Comparison of ENCODE assay signal across 1 cellular context in genomic region chr11:100863080-100863581, GRCh38.
TF ChIP-seq lines count a peak whose summit lies in the region.

No MANE protein-coding gene starts in this region.

TF ChIP-seq in K562, 482 proteins besides CTCF, POLR2A, EP300 and RAD21 (continued from another document and continues in another):
- TF ChIP-seq NKRF (IDR thresholded peaks at IDR 0.05; ENCODE audit: borderline replicate concordance), result no peak
- TF ChIP-seq C11orf30 (IDR thresholded peaks at IDR 0.05; ENCODE audit: low read depth), result peak; percentile 96
- TF ChIP-seq KAT2B (IDR thresholded peaks at IDR 0.05; ENCODE audit: low read depth, low read length), result no peak
- no peak for TF ChIP-seq ZC3H11A (IDR thresholded peaks at IDR 0.05; ENCODE audit: low read depth, low read length)
- TF ChIP-seq FOXP1 (CRISPR knock-in tag; IDR thresholded peaks at IDR 0.05), result no peak
- no peak for TF ChIP-seq SMARCB1 (IDR thresholded peaks at IDR 0.05; ENCODE audit: insufficient read length, low read depth)
- TF ChIP-seq MIER1 (IDR thresholded peaks at IDR 0.05; ENCODE audit: low read depth), result no peak
- TF ChIP-seq RFX5 (IDR thresholded peaks at IDR 0.05; ENCODE audit: low read depth, low read length), result no peak
- peak; percentile 65; the same call in 1 of the 2 replicates for TF ChIP-seq SMARCC2 (IDR thresholded peaks at IDR 0.05; ENCODE audit: low read depth)
- peak; percentile 80 to 90; a peak in 3 of 4 replicates for TF ChIP-seq TRIM24 (IDR thresholded peaks at IDR 0.05)
- TF ChIP-seq ZNF253 (CRISPR knock-in tag; conservative IDR thresholded peaks at IDR 0.05), result no peak
- no peak; the same call in 1 of the 2 replicates for TF ChIP-seq DMBX1 (CRISPR knock-in tag; IDR thresholded peaks at IDR 0.05; ENCODE audit: borderline replicate concordance)
- TF ChIP-seq FOS (IDR thresholded peaks at IDR 0.05; ENCODE audit: extremely low read depth, insufficient read length), result no peak
- no peak for TF ChIP-seq BCL6 (CRISPR knock-in tag; IDR thresholded peaks at IDR 0.05)
- no peak for TF ChIP-seq ZNF511 (CRISPR knock-in tag; IDR thresholded peaks at IDR 0.05)
- no peak for TF ChIP-seq ZBTB34 (CRISPR knock-in tag; IDR thresholded peaks at IDR 0.05)
- no peak for TF ChIP-seq ESRRB (CRISPR knock-in tag; IDR thresholded peaks at IDR 0.05; ENCODE audit: borderline replicate concordance)
- no peak for TF ChIP-seq CBX1 (IDR thresholded peaks at IDR 0.05; ENCODE audit: low read depth)
- no peak for TF ChIP-seq MBD1 (CRISPR knock-in tag; IDR thresholded peaks at IDR 0.05)
- no peak for TF ChIP-seq TSHZ1 (CRISPR knock-in tag; IDR thresholded peaks at IDR 0.05)
- TF ChIP-seq ZBTB5 (IDR thresholded peaks at IDR 0.05), result no peak
- no peak for TF ChIP-seq BRF1 (IDR thresholded peaks at IDR 0.05; ENCODE audit: borderline replicate concordance, extremely low read depth, insufficient read length)
- no peak for TF ChIP-seq SNAPC5 (CRISPR knock-in tag; IDR thresholded peaks at IDR 0.05)
- peak; percentile 47 for TF ChIP-seq CXXC5 (CRISPR knock-in tag; IDR thresholded peaks at IDR 0.05)
- peak; percentile 33; the same call in 1 of the 2 replicates for TF ChIP-seq RFX1 (IDR thresholded peaks at IDR 0.05)
- no peak for TF ChIP-seq FIP1L1 (IDR thresholded peaks at IDR 0.05; ENCODE audit: low read depth, low read length, poor library complexity, severe bottlenecking)
- no peak for TF ChIP-seq RAD51 (IDR thresholded peaks at IDR 0.05; ENCODE audit: borderline replicate concordance, low read depth)
- TF ChIP-seq HOXB6 (CRISPR knock-in tag; IDR thresholded peaks at IDR 0.05; ENCODE audit: borderline replicate concordance), result no peak
- no peak for TF ChIP-seq U2AF1 (optimal IDR thresholded peaks at IDR 0.05; ENCODE audit: low read depth, low read length)
- peak; percentile 72 for TF ChIP-seq MTA2 (IDR thresholded peaks at IDR 0.05; ENCODE audit: low read depth)
- TF ChIP-seq TGIF2 (CRISPR knock-in tag; IDR thresholded peaks at IDR 0.05), result no peak
- no peak for TF ChIP-seq CAMTA2 (CRISPR knock-in tag; conservative IDR thresholded peaks at IDR 0.05)
- TF ChIP-seq E2F1 (CRISPR knock-in tag; IDR thresholded peaks at IDR 0.05), result no peak
- no peak for TF ChIP-seq ATF2 (CRISPR knock-in tag; IDR thresholded peaks at IDR 0.05)
- no peak for TF ChIP-seq TAF7 (tag; IDR thresholded peaks at IDR 0.05)
- TF ChIP-seq LARP7 (IDR thresholded peaks at IDR 0.05), result no peak
- TF ChIP-seq CBX5 (IDR thresholded peaks at IDR 0.05; ENCODE audit: borderline replicate concordance, low read depth), result no peak
- TF ChIP-seq EP400 (IDR thresholded peaks at IDR 0.05), result no peak
- no peak for TF ChIP-seq ATF4 (CRISPR knock-in tag; IDR thresholded peaks at IDR 0.05)
- TF ChIP-seq CBX8 (IDR thresholded peaks at IDR 0.05; ENCODE audit: borderline replicate concordance, extremely low read depth, low read depth, low read length, poor library complexity, severe bottlenecking), result no peak
- no peak for TF ChIP-seq POLR2B (IDR thresholded peaks at IDR 0.05; ENCODE audit: low read depth, partially characterized antibody)
- TF ChIP-seq BCLAF1 (IDR thresholded peaks at IDR 0.05; ENCODE audit: borderline replicate concordance in 1 of 2, control insufficient read depth in 1 of 2, low read depth in 2 of 2, low read length in 1 of 2), result no peak
- TF ChIP-seq KHSRP (IDR thresholded peaks at IDR 0.05), result no peak
- TF ChIP-seq ZNF584 (CRISPR knock-in tag; IDR thresholded peaks at IDR 0.05; ENCODE audit: low read depth), result no peak
- no peak for TF ChIP-seq RUNX1 (IDR thresholded peaks at IDR 0.05; ENCODE audit: low read depth)
